ENCODE assay signal across 9 cellular contexts in genomic region chr19:13117176-13117771, GRCh38. TPM values are rescaled to one million over a fixed set of nuclear protein-coding genes. Genes with fewer than 3 reads are reported as not detected.
A peak's percentile ranks its signal among the peaks of the same experiment; 100 is the strongest.
DNase-seq lines count a peak whose midpoint lies in the region; ATAC-seq and TF ChIP-seq lines count a peak whose summit lies in the region.
"Had no signal": no experiment of that assay in that cellular context is flagged by ENCODE, and none has a peak within 500 bp of the region (broad histone marks: within the 10 kb centered on the region; RNA-seq: fewer than 3 reads in every experiment).

No MANE protein-coding gene starts in this region.

- H3K9me2 ChIP-seq in Karpas-422 (replicated peaks; ENCODE audit: insufficient read depth, low read length), result no peaks in the 10 kb centered on the region

- ATAC-seq in DND-41 (ENCODE audit: insufficient read depth, low read depth) (peak; percentile 7; the same call in 2 of the 3 replicates), mucosa of descending colon (peak; percentile 11), GM18873 (IDR thresholded peaks at IDR 0.05; ENCODE audit: low FRiP score, unreplicated experiment) (no peak)
- ATAC-seq in central memory CD8-positive, alpha-beta T cell (replicated peaks; ENCODE audit: extremely low read depth, poor library complexity, severe bottlenecking), result peak; percentile 57

- H4K20me1 ChIP-seq in DND-41 (ENCODE audit: insufficient read depth, low read length) (peaks cover 35% of the 10 kb centered on the region), Karpas-422 (ENCODE audit: insufficient read depth, low read depth, low read length) (peaks cover 34% of the 10 kb centered on the region)

- H3K79me2 ChIP-seq in DND-41 (ENCODE audit: insufficient read depth, low read length) (peaks cover 62% of the 10 kb centered on the region), Karpas-422 (ENCODE audit: low read length) (peaks cover 57% of the 10 kb centered on the region)

- H3K4me2 ChIP-seq in DND-41 (ENCODE audit: insufficient read depth, low read length), result peak overlapping the region; percentile 95
- H3K4me2 ChIP-seq in Karpas-422 (ENCODE audit: low read depth, low read length, poor library complexity, severe bottlenecking), result peak overlapping the region; percentile 91

- peaks cover 55% of the 10 kb centered on the region for H3K4me1 Mint-ChIP-seq in central memory CD8-positive, alpha-beta T cell

- TF ChIP-seq CTCF in DND-41 (IDR thresholded peaks at IDR 0.05; ENCODE audit: borderline replicate concordance, extremely low read depth, low read length, poor library complexity, severe bottlenecking), result no peak
- no peak for TF ChIP-seq CTCF in mucosa of descending colon (IDR thresholded peaks at IDR 0.05)

- H3K36me3 ChIP-seq in DND-41 (ENCODE audit: insufficient read depth, low read length) (peaks cover 54% of the 10 kb centered on the region), Karpas-422 (ENCODE audit: insufficient read depth, low read length) (no peaks in the 10 kb centered on the region), mucosa of descending colon (ENCODE audit: low read depth) (no peaks in the 10 kb centered on the region)

- H3K27ac ChIP-seq in DND-41 (ENCODE audit: low read length) (peak overlapping the region; percentile 58), Karpas-422 (ENCODE audit: low read length) (peak overlapping the region; percentile 55)

- peaks cover 51% of the 10 kb centered on the region for H3K4me1 ChIP-seq in DND-41 (ENCODE audit: insufficient read depth, low read length)
- H3K4me1 ChIP-seq in Karpas-422 (ENCODE audit: low read length), result peaks cover 44% of the 10 kb centered on the region
- H3K4me1 ChIP-seq in mucosa of descending colon (ENCODE audit: low read depth), result peaks cover 23% of the 10 kb centered on the region

- H3K4me3 ChIP-seq in DND-41 (ENCODE audit: low read depth in 1 of 2, low read length in 2 of 2), result peak overlapping the region; percentile 58 to 72; a peak in 3 of 4 replicates
- H3K4me3 ChIP-seq in Karpas-422 (ENCODE audit: low read length), result peak overlapping the region; percentile 97
- H3K4me3 ChIP-seq in mucosa of descending colon, result peak overlapping the region; percentile 75

- intact Hi-C loops in mucosa of descending colon (cut with DNase I, micrococcal nuclease), result no loop called here

- no peaks in the 10 kb centered on the region for H3K27me3 Mint-ChIP-seq in central memory CD8-positive, alpha-beta T cell

- H3K9me3 ChIP-seq in DND-41 (ENCODE audit: insufficient read depth, low read length, severe bottlenecking), result no peaks in the 10 kb centered on the region
- H3K9me3 ChIP-seq in Karpas-422 (ENCODE audit: low read length), result no peaks in the 10 kb centered on the region
- no peaks in the 10 kb centered on the region for H3K9me3 ChIP-seq in mucosa of descending colon

- H3K9me3 Mint-ChIP-seq in central memory CD8-positive, alpha-beta T cell, result no peaks in the 10 kb centered on the region

- peak overlapping the region; percentile 59 for H3K9ac ChIP-seq in DND-41 (ENCODE audit: low read depth, low read length)
- peak overlapping the region; percentile 37 for H3K9ac ChIP-seq in Karpas-422 (ENCODE audit: low read length)

- no peaks in the 10 kb centered on the region for H3K27me3 ChIP-seq in DND-41 (ENCODE audit: insufficient read depth, low read length, poor library complexity)
- no peaks in the 10 kb centered on the region for H3K27me3 ChIP-seq in Karpas-422 (ENCODE audit: low read length)

- peak overlapping the region; percentile 93 for H3K27ac Mint-ChIP-seq in central memory CD8-positive, alpha-beta T cell (ENCODE audit: low read depth)

- H3K36me3 Mint-ChIP-seq in central memory CD8-positive, alpha-beta T cell (ENCODE audit: insufficient read depth), result peaks cover 23% of the 10 kb centered on the region

- DNase-seq in DND-41, result no peak
- no peak for DNase-seq in Karpas-422
- DNase-seq in central memory CD8-positive, alpha-beta T cell (ENCODE audit: low spot score in 2 of 2), result no peak
- DNase-seq in mucosa of descending colon, result peak in 1 of 3 donors; percentile 42
- DNase-seq in NCI-H1930 (lab: John Stamatoyannopoulos, UW), result no peak
- DNase-seq in stimulated activated CD4-positive, alpha-beta T cell treated with anti-CD3 and anti-CD28 coated beads, Interleukin-2, amount 100 ng/mL, for 24 hours, result no peak
- no peak for DNase-seq in NCI-H345 treated with DMSO at 0.1 percent for 48 hours (lab: John Stamatoyannopoulos, UW; ENCODE audit: unreplicated experiment)

- H2AFZ ChIP-seq in DND-41 (ENCODE audit: low read depth, low read length) (peak overlapping the region; percentile 47), Karpas-422 (ENCODE audit: low read length) (0 out of 2 replicates have a peak overlapping the region, but pooled peaks have one; percentile 73)

- H3K4me3 Mint-ChIP-seq in central memory CD8-positive, alpha-beta T cell, result peak overlapping the region; percentile 91

RNA-seq across cellular contexts. Expression of gene TRMT1, which starts 0.7 kb away (rescaled TPM):
- total RNA-seq in Karpas-422 (2014; rRNA removed; shearing (Covaris generic); ENCODE audit: low replicate concordance), result 35.9 and 69.7 TPM in 2 replicates
- total RNA-seq in mucosa of descending colon, result 10 to 100 TPM; 26.6 to 37.9 (median 30.0) TPM

RNA-seq across cellular contexts. Expression of gene NACC1, which starts 0.8 kb away (rescaled TPM):
- 28.0 and 76.4 TPM in 2 replicates for total RNA-seq in Karpas-422 (2014; rRNA removed; shearing (Covaris generic); ENCODE audit: low replicate concordance)
- total RNA-seq in mucosa of descending colon, result 10 to 100 TPM; 42.2 to 58.9 (median 54.1) TPM

RNA-seq across cellular contexts. Expression of gene LYL1, which starts 14.6 kb away (rescaled TPM):
- total RNA-seq in Karpas-422 (2014; rRNA removed; shearing (Covaris generic); ENCODE audit: low replicate concordance), result 99.1 and 285 TPM in 2 replicates
- 1 to 10 TPM; 1.7 to 7.6 (median 4.7) TPM for total RNA-seq in mucosa of descending colon
- total RNA-seq: M059J had no signal

RNA-seq across cellular contexts. Expression of gene STX10, which starts 32.9 kb away (rescaled TPM):
- 47.0 and 103 TPM in 2 replicates for total RNA-seq in Karpas-422 (2014; rRNA removed; shearing (Covaris generic); ENCODE audit: low replicate concordance)
- 10 to 100 TPM; 48.2 to 59.7 (median 49.3) TPM for total RNA-seq in mucosa of descending colon

RNA-seq across cellular contexts. Expression of gene IER2, which starts 32.9 kb away (rescaled TPM):
- 7.3 and 15.9 TPM in 2 replicates for total RNA-seq in Karpas-422 (2014; rRNA removed; shearing (Covaris generic); ENCODE audit: low replicate concordance)
- total RNA-seq in mucosa of descending colon, result 100 to 1,000 TPM; 101 to 117 (median 112) TPM

Comparison
In these comparisons a context has a peak if more than half of its experiments do, and no peak if none do; other contexts are left out.
1. RNA of gene LYL1, which starts 14.6 kb away (total RNA-seq): 99.1 to 285 TPM in Karpas-422; 1.7 to 7.6 TPM in mucosa of descending colon; every median in the first group is over 10 times any median in the second.
2. Peak in every context shown above with its lines, with median percentiles within 50 percentile points of each other: H3K4me3 ChIP-seq.